18 cellular contexts compared by ENCODE assay signal in the genomic region with DNA sequence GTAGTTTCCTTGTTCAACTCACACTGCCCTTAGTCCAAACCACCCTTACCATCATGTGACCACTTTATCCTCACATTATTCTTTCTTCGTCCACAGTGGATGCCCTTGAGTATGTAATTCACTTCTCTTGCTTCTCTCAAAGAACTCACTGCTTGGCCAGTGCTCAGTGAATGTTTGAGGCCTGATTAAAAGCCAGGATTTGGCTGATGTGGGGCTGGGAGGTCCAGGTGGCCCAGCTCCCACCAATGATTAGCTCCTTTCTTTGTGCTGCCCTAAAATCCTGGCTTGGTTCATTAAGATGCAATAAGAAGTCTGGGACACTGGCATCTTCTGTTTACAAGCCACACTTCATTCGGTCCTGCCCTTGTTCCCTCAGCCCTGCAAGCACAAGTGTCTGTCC.
DNase-seq lines count a peak whose midpoint lies in the region.
"Had no signal": no experiment of that assay in that cellular context is flagged by ENCODE, and none has a peak within 500 bp of the region (broad histone marks: within the 10 kb centered on the region; RNA-seq: fewer than 3 reads in every experiment).

No MANE protein-coding gene starts in this region.

- DNase-seq in NCI-H82 (lab: John Stamatoyannopoulos, UW) (peak; percentile 41), NCI-H82 treated with DMSO at 0.1 percent for 48 hours (lab: John Stamatoyannopoulos, UW; ENCODE audit: unreplicated experiment) (no peak), inferior parietal cortex (ENCODE audit: extremely low spot score) (peak; percentile 19), pons (ENCODE audit: low spot score) (peak; percentile 52), NCI-H510A (lab: John Stamatoyannopoulos, UW) (no peak), foreskin melanocyte (no peak), retina (no peak)
- DNase-seq: BE2C, Calu3, DMS79 treated with DMSO at 0.1 percent for 48 hours, GF-D8, NCI-H1048, NCI-H1417, NCI-H1694, NCI-H2081, NCI-H226, NCI-H510A treated with DMSO at 0.1 percent for 48 hours, PC-3 had no signal

Comparison
In these comparisons a context has a peak if more than half of its experiments do, and no peak if none do; other contexts are left out.
1. DNase-seq: peak in NCI-H82 (single experiment), inferior parietal cortex (single experiment) and pons (single experiment); none in NCI-H82 treated with DMSO at 0.1 percent for 48 hours (single experiment), NCI-H510A (single experiment), foreskin melanocyte (single experiment) and retina (single experiment).